8 cellular contexts compared by ENCODE assay signal in the genomic region with DNA sequence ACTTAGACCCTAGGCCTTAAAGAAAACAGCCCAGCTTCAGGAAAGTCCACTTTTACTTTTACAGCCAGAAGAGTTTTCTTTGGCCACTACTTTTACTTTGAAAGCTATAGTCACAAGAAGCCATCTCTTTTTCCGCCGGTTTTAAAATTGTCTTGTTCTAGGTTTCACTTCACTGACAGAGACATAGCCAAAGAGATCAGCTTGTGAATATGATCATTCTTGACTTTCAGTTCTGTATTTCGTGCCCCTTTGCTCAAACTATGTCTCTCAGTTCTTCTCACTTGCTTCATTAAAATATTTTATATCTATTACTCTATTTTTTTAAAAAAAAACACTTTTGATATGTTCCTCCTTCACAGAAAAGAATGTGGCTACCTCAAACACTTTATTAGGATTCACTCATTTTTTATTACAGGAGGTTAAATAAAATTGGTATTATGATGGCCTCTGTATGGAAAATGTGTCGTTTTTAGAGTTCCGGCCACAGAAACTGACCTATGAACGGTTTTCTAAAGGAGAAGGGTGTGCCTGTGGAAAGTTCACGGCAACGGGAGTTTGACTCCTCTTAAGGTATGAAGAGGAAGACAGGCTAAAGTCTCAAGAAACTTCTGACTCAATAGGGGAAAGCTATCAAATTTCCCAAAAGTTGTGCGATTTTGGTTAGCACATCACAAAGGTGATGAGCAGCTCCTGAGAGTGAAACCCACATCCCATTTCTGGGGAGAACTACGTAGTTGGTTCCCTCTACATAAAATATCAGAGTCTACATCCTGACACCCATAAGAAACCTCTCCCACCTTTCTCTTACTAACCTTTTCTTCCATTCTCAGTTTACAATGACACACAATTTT. TPM values are rescaled to one million over a fixed set of nuclear protein-coding genes. Genes with fewer than 3 reads are reported as not detected.
DNase-seq lines count a peak whose midpoint lies in the region; ATAC-seq and TF ChIP-seq lines count a peak whose summit lies in the region.

No MANE protein-coding gene starts in this region.

- DNase-seq in endothelial cell (ENCODE audit: low spot score) (no peak), foreskin fibroblast (no peak), brain microvascular endothelial cell (no peak), NCI-H2081 treated with DMSO at 0.1 percent for 48 hours (lab: John Stamatoyannopoulos, UW) (no peak), mesenchymal stem cell (no peak)

- H3K27ac ChIP-seq in brain microvascular endothelial cell (no peak overlapping the region), mesenchymal stem cell (ENCODE audit: low read length, poor library complexity, severe bottlenecking) (no peak overlapping the region)

- H3K36me3 ChIP-seq in brain microvascular endothelial cell (replicated peaks) (no peaks in the 10 kb centered on the region), mesenchymal stem cell (ENCODE audit: control insufficient read depth in 1 of 2, insufficient read depth in 2 of 2, low read depth in 1 of 2, low read length in 2 of 2) (no peaks in the 10 kb centered on the region)

- no peak overlapping the region for H4K8ac ChIP-seq in mesenchymal stem cell (ENCODE audit: low read length)

- no peak overlapping the region for H3K14ac ChIP-seq in mesenchymal stem cell (ENCODE audit: low read length in 2 of 2)

- H3K27me3 ChIP-seq in brain microvascular endothelial cell (replicated peaks) (peaks cover 59% of the 10 kb centered on the region), mesenchymal stem cell (ENCODE audit: control insufficient read depth in 1 of 2, insufficient read depth in 1 of 2, low read length in 2 of 2) (peaks cover 36 to 40% of the 10 kb centered on the region in 2 experiments)

- H3K4me1 ChIP-seq in mesenchymal stem cell (ENCODE audit: control insufficient read depth, insufficient read depth, low read depth, low read length): peaks cover 19% of the 10 kb centered on the region

- H3K4me1 Mint-ChIP-seq in endothelial cell (ENCODE audit: unreplicated experiment): peaks cover 4% of the 10 kb centered on the region

- no peak overlapping the region for H2BK120ac ChIP-seq in mesenchymal stem cell (ENCODE audit: low read depth, low read length)

- TF ChIP-seq POLR2A in GM18505 (IDR thresholded peaks at IDR 0.05; ENCODE audit: borderline replicate concordance, extremely low read depth, insufficient read depth, insufficient read length): no peak

- ATAC-seq in GM18505 (IDR thresholded peaks at IDR 0.05; ENCODE audit: unreplicated experiment) (peak; percentile 38), GM21526 (IDR thresholded peaks at IDR 0.05; ENCODE audit: low FRiP score, unreplicated experiment) (peak; percentile 51), HG03571 (IDR thresholded peaks at IDR 0.05; ENCODE audit: unreplicated experiment) (peak; percentile 50)

- no peak overlapping the region for H2AFZ ChIP-seq in mesenchymal stem cell (ENCODE audit: low read depth, low read length)

- no peak overlapping the region for H3K18ac ChIP-seq in mesenchymal stem cell (ENCODE audit: low read depth in 1 of 2, low read length in 2 of 2)

- no peak overlapping the region for H2BK5ac ChIP-seq in mesenchymal stem cell (ENCODE audit: low read depth, low read length, poor library complexity, severe bottlenecking)

- H3K9me3 ChIP-seq in mesenchymal stem cell (ENCODE audit: control insufficient read depth, low read length): peaks cover 7% of the 10 kb centered on the region

- H3K4me3 Mint-ChIP-seq in endothelial cell (ENCODE audit: unreplicated experiment): peak overlapping the region; percentile 61

- no peak overlapping the region for H3K4ac ChIP-seq in mesenchymal stem cell (ENCODE audit: low read depth in 1 of 2, low read length in 2 of 2)

- H3K9ac ChIP-seq in mesenchymal stem cell (ENCODE audit: low read length): no peak overlapping the region

- no peaks in the 10 kb centered on the region for H3K36me3 Mint-ChIP-seq in endothelial cell (ENCODE audit: low read depth, unreplicated experiment)

- H3K27ac Mint-ChIP-seq in endothelial cell (ENCODE audit: unreplicated experiment): no peak overlapping the region

- no peaks in the 10 kb centered on the region for H3K79me1 ChIP-seq in mesenchymal stem cell (replicated peaks; ENCODE audit: low read length, poor library complexity, severe bottlenecking)

- no peak overlapping the region for H2AK5ac ChIP-seq in mesenchymal stem cell (ENCODE audit: low read length, severe bottlenecking)

- H2BK15ac ChIP-seq in mesenchymal stem cell (ENCODE audit: low read depth, poor library complexity, severe bottlenecking): no peak overlapping the region

- no peak for TF ChIP-seq CTCF in endothelial cell (IDR thresholded peaks at IDR 0.05; ENCODE audit: unreplicated experiment)
- TF ChIP-seq CTCF in foreskin fibroblast (IDR thresholded peaks at IDR 0.05; ENCODE audit: low read depth, low read length): no peak
- TF ChIP-seq CTCF in brain microvascular endothelial cell (IDR thresholded peaks at IDR 0.05; ENCODE audit: low read depth, low read length, missing control alignments): no peak

- no peak overlapping the region for H3K23ac ChIP-seq in mesenchymal stem cell (ENCODE audit: low read length in 2 of 2)

- H3K27me3 Mint-ChIP-seq in endothelial cell (ENCODE audit: unreplicated experiment): peaks cover 15% of the 10 kb centered on the region

- H3K9me3 Mint-ChIP-seq in endothelial cell (ENCODE audit: unreplicated experiment): no peaks in the 10 kb centered on the region

- no peak overlapping the region for H4K91ac ChIP-seq in mesenchymal stem cell (ENCODE audit: low read length)

- in situ Hi-C loops in brain microvascular endothelial cell (cut with HindIII; ENCODE audit: low pct_ligation_motif_present, low sequenced_read_pairs): no loop called here

- H3K4me2 ChIP-seq in mesenchymal stem cell (ENCODE audit: low read length, poor library complexity, severe bottlenecking): no peak overlapping the region

- 85% methylated on average over 9 of the region's 10 CpGs for WGBS in mesenchymal stem cell

- no peak overlapping the region for H2BK12ac ChIP-seq in mesenchymal stem cell (ENCODE audit: low read length in 2 of 2)

- H3K4me3 ChIP-seq in foreskin fibroblast (ENCODE audit: low read depth in 1 of 2, low read length in 2 of 2) (peak overlapping the region in 1 of 2 donors; percentile 14), brain microvascular endothelial cell (ENCODE audit: low read depth, low read length) (no peak overlapping the region), mesenchymal stem cell (ENCODE audit: insufficient read depth in 1 of 2, low read depth in 1 of 2, low read length in 2 of 2) (no peak overlapping the region)

RNA-seq across cellular contexts. Expression of gene MCOLN2, which starts 1.2 kb away (rescaled TPM):
- total RNA-seq in endothelial cell (ENCODE audit: unreplicated experiment): 0.64 TPM
- 0.40 TPM for polyA plus RNA-seq in mesenchymal stem cell (2013, experiment 1 of 2)
- 0.38 TPM for polyA plus RNA-seq in mesenchymal stem cell (2013, experiment 2 of 2)

RNA-seq across cellular contexts. Expression of gene MCOLN3, which starts 52.6 kb away (rescaled TPM):
- 0.90 TPM for total RNA-seq in endothelial cell (ENCODE audit: unreplicated experiment)
- 0.30 TPM for polyA plus RNA-seq in mesenchymal stem cell (2013, experiment 1 of 2)
- 0.27 TPM for polyA plus RNA-seq in mesenchymal stem cell (2013, experiment 2 of 2)
